ENCODE assay signal across 24 cellular contexts in genomic region chr4:175767130-175767529, GRCh38. TPM values are rescaled to one million over a fixed set of nuclear protein-coding genes. Genes with fewer than 3 reads are reported as not detected.
DNase-seq lines count a peak whose midpoint lies in the region; TF ChIP-seq lines count a peak whose summit lies in the region.
"Had no signal": no experiment of that assay in that cellular context is flagged by ENCODE, and none has a peak within 500 bp of the region (broad histone marks: within the 10 kb centered on the region; RNA-seq: fewer than 3 reads in every experiment).

No MANE protein-coding gene starts in this region.

- no peaks in the 10 kb centered on the region for H3F3A ChIP-seq in GM23248 (ENCODE audit: insufficient read depth)

- H3K4me1 ChIP-seq in GM23248 (ENCODE audit: insufficient read depth): no peaks in the 10 kb centered on the region
- H3K4me1 ChIP-seq: BE2C, BLaER1 had no signal

- H3K4me1 Mint-ChIP-seq in brain (peaks cover 28% of the 10 kb centered on the region), mesothelial cell of epicardium (peaks cover 1% of the 10 kb centered on the region)
- H3K4me1 Mint-ChIP-seq: CD14-positive monocyte; CD4-positive, alpha-beta memory T cell; CD4-positive, CD25-positive, alpha-beta regulatory T cell; CD8-positive, alpha-beta memory T cell had no signal

- no peaks in the 10 kb centered on the region for H3K27me3 Mint-ChIP-seq in brain
- no peaks in the 10 kb centered on the region for H3K27me3 Mint-ChIP-seq in mesothelial cell of epicardium (ENCODE audit: low read depth)
- H3K27me3 Mint-ChIP-seq: CD4-positive, alpha-beta memory T cell; CD4-positive, CD25-positive, alpha-beta regulatory T cell; CD8-positive, alpha-beta memory T cell had no signal

- no peaks in the 10 kb centered on the region for H3K36me3 ChIP-seq in GM23248 (ENCODE audit: low read depth)
- H3K36me3 ChIP-seq: BE2C, BLaER1 had no signal

- H3K4me3 ChIP-seq in GM23248: no peak overlapping the region
- H3K4me3 ChIP-seq: BLaER1 had no signal

- peaks cover 0 to 9% (median 3%) of the 10 kb centered on the region in 5 experiments for H3K9me3 Mint-ChIP-seq in brain
- no peaks in the 10 kb centered on the region for H3K9me3 Mint-ChIP-seq in mesothelial cell of epicardium

- TF ChIP-seq CTCF in 22Rv1 (IDR thresholded peaks at IDR 0.05) (no peak), brain (conservative IDR thresholded peaks at IDR 0.05) (no peak), mesothelial cell of epicardium (IDR thresholded peaks at IDR 0.05; ENCODE audit: unreplicated experiment) (no peak)

- in situ Hi-C loops in GM23248 (cut with MboI): no loop called here

- no peaks in the 10 kb centered on the region for H3K9me3 ChIP-seq in GM23248 (ENCODE audit: low read depth)
- H3K9me3 ChIP-seq: BE2C, BLaER1 had no signal

- 9 to 13% methylated on average over 2 of the region's 2 CpGs for WGBS in GM23248 (ENCODE audit: low coverage in 1 of 2, low lambda C conversion rate in 2 of 2, missing lambda C conversion rate in 2 of 2), 2 experiments

- no peak overlapping the region for H3K4me2 ChIP-seq in GM23248 (ENCODE audit: unreplicated experiment)
- H3K4me2 ChIP-seq: BLaER1 had no signal

- no peaks in the 10 kb centered on the region for H3K9me2 ChIP-seq in GM23248 (ENCODE audit: insufficient read depth)

- H3K79me2 ChIP-seq in GM23248 (ENCODE audit: insufficient read depth): no peaks in the 10 kb centered on the region

- H2AFZ ChIP-seq in GM23248: no peak overlapping the region

- H3K36me3 Mint-ChIP-seq in brain (peaks cover 29% of the 10 kb centered on the region), mesothelial cell of epicardium (no peaks in the 10 kb centered on the region)
- H3K36me3 Mint-ChIP-seq: CD14-positive monocyte; CD4-positive, alpha-beta memory T cell; CD4-positive, CD25-positive, alpha-beta regulatory T cell; CD8-positive, alpha-beta memory T cell had no signal

- H3K27ac Mint-ChIP-seq in brain: peak overlapping the region in 4 of 5 experiments; percentile 30 to 89 (median 54)
- no peak overlapping the region for H3K27ac Mint-ChIP-seq in mesothelial cell of epicardium
- H3K27ac Mint-ChIP-seq: CD14-positive monocyte; CD4-positive, alpha-beta memory T cell; CD4-positive, CD25-positive, alpha-beta regulatory T cell; CD8-positive, alpha-beta memory T cell had no signal

- H3K27ac ChIP-seq in 22Rv1 (0 out of 2 replicates have a peak overlapping the region, but pooled peaks have one; percentile 7), GM23248 (no peak overlapping the region)
- H3K27ac ChIP-seq: BLaER1 had no signal

- DNase-seq in NCI-H446 (lab: John Stamatoyannopoulos, UW): peak; percentile 57 to 83
- DNase-seq in cerebellum (ENCODE audit: low spot score): peak; percentile 58
- no peak for DNase-seq in GF-D8 (lab: John Stamatoyannopoulos, UW)
- no peak for DNase-seq in mesothelial cell of epicardium (ENCODE audit: low spot score in 2 of 2, unreplicated experiment in 2 of 2)
- no peak for DNase-seq in GM23248
- DNase-seq in stimulated activated CD4-positive, alpha-beta T cell treated with anti-CD3 and anti-CD28 coated beads, Interleukin-2, amount 100 ng/mL, for 48 hours: no peak
- DNase-seq: 8988T; ACHN; BE2C; CD4-positive, alpha-beta memory T cell; CD4-positive, CD25-positive, alpha-beta regulatory T cell; CD8-positive, alpha-beta memory T cell; COR-L47; DMS 273 treated with DMSO at 0.1 percent for 48 hours; DMS153; DMS53; DMS79; DND-41; EL had no signal

- peak overlapping the region in 2 of 5 experiments; percentile 1 to 15 for H3K4me3 Mint-ChIP-seq in brain
- no peak overlapping the region for H3K4me3 Mint-ChIP-seq in mesothelial cell of epicardium
- H3K4me3 Mint-ChIP-seq: CD14-positive monocyte; CD4-positive, alpha-beta memory T cell; CD4-positive, CD25-positive, alpha-beta regulatory T cell; CD8-positive, alpha-beta memory T cell had no signal

- no peak overlapping the region for H3K9ac ChIP-seq in GM23248
- H3K9ac ChIP-seq: BLaER1 had no signal

- no peaks in the 10 kb centered on the region for H3K27me3 ChIP-seq in GM23248 (replicated peaks; ENCODE audit: insufficient read depth)
- H3K27me3 ChIP-seq: BE2C, BLaER1 had no signal

- no peaks in the 10 kb centered on the region for H4K20me1 ChIP-seq in GM23248 (ENCODE audit: insufficient read depth)
- H4K20me1 ChIP-seq: BLaER1 had no signal

RNA-seq across cellular contexts. Expression of gene GPM6A, which starts 44.9 kb away (rescaled TPM):
- polyA plus RNA-seq in brain (ENCODE audit: insufficient read depth, low read depth, low replicate concordance) (145 TPM), GM23248 (2016; fragmentation: Nextera tagmentation; extraction: Ambion mirVana) (not detected in 2 replicates)
- total RNA-seq in cerebellum (923 TPM), mesothelial cell of epicardium (1.1 to 1.7 TPM (median 1.2 TPM) in 3 replicates)
- not detected in 2 replicates for total RNA-seq in GM23248 (2014; rRNA removed; shearing (Covaris generic))
- total RNA-seq: CD4-positive, alpha-beta memory T cell; CD4-positive, CD25-positive, alpha-beta regulatory T cell; CD8-positive, alpha-beta memory T cell had no signal
- polyA plus RNA-seq: AG04450; CD4-positive, CD25-positive, alpha-beta regulatory T cell; CD8-positive, alpha-beta memory T cell had no signal

Comparison
In these comparisons a context has a peak if more than half of its experiments do, and no peak if none do; other contexts are left out.
1. DNase-seq: peak in NCI-H446 (2 of 2) and cerebellum (single experiment); none in GF-D8 (single experiment), mesothelial cell of epicardium (0 of 2), GM23248 (single experiment) and stimulated activated CD4-positive, alpha-beta T cell treated with anti-CD3 and anti-CD28 coated beads, Interleukin-2, amount 100 ng/mL, for 48 hours (0 of 2).
2. RNA of gene GPM6A, which starts 44.9 kb away (total RNA-seq): 923 TPM in cerebellum (single experiment); 1.1 to 1.7 TPM in mesothelial cell of epicardium and not detected in GM23248; every median in the first group is over 100 times any median in the second.